ENCODE assay signal across 1 cellular context in genomic region chr16:3819741-3820724, GRCh38.
TF ChIP-seq lines count a peak whose summit lies in the region.

No MANE protein-coding gene starts in this region.

TF ChIP-seq in GM23338, 12 proteins besides CTCF, POLR2A, EP300 and RAD21 (continued from another document):
- TF ChIP-seq ZNF462 (CRISPR knock-in tag; IDR thresholded peaks at IDR 0.05) (no peak), STAT1 (IDR thresholded peaks at IDR 0.05; ENCODE audit: unreplicated experiment) (no peak), CREB1 (CRISPR knock-in tag; IDR thresholded peaks at IDR 0.05; ENCODE audit: low read depth) (no peak)
